8 cellular contexts compared by ENCODE assay signal in the genomic region with DNA sequence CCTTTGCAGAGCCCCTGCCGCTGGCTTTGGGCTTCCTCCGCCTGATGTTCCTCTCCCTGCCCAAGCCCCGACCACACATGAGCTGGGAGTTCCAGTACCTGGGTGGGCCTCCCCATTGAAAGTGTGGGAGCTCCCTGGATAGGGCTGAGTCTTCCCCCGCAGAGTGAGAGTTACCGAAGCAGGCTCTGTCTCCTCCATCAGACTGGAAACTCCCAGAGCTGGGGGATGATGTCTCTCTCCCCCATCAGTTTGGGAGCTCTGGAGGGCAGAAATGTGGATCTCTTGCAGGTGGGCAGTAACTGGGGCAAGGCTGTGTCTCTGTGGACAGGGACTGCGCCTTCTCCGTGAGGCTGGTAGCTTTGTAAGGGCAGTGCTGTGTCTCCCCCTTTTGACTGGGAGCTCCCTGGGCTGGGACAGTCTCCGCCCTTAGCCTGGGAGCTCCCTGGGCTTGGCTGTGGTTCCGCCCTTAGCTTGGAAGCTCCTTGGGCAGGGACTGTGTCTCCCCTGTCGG. TPM values are rescaled to one million over a fixed set of nuclear protein-coding genes. Genes with fewer than 3 reads are reported as not detected.
DNase-seq lines count a peak whose midpoint lies in the region; ATAC-seq and TF ChIP-seq lines count a peak whose summit lies in the region.

No MANE protein-coding gene starts in this region.

- peak; percentile 21 for DNase-seq in stimulated activated CD4-positive, alpha-beta T cell treated with anti-CD3 and anti-CD28 coated beads, Interleukin-15, amount 100 ng/mL, for 24 hours
- DNase-seq in stimulated activated CD4-positive, alpha-beta T cell treated with anti-CD3 and anti-CD28 coated beads, Interleukin-1b, Interleukin-23, amount 100 ng/mL, for 48 hours = no peak
- DNase-seq in WTC11 (ENCODE audit: low spot score) = peak; percentile 32
- peak; percentile 57 for DNase-seq in fibroblast of the aortic adventitia (ENCODE audit: low read depth)
- peak; percentile 63 for DNase-seq in neural progenitor cell (ENCODE audit: low spot score)
- no peak for DNase-seq in middle frontal gyrus (ENCODE audit: extremely low spot score, low spot score)
- DNase-seq in NCI-H2029 treated with DMSO at 0.1 percent for 48 hours (lab: John Stamatoyannopoulos, UW) = no peak

- no peaks in the 10 kb centered on the region for H3K36me3 ChIP-seq in neural progenitor cell

- H3K4me2 ChIP-seq in neural progenitor cell = peak overlapping the region; percentile 90

- H3K79me2 ChIP-seq in neural progenitor cell (ENCODE audit: low read depth) = peaks cover 28% of the 10 kb centered on the region

- H2AFZ ChIP-seq in neural progenitor cell (replicated peaks) = no peak overlapping the region

- H3K4me3 Mint-ChIP-seq in WTC11 (peak overlapping the region; percentile 87), neural progenitor cell (peak overlapping the region; percentile 94)

- POLR2A ChIA-PET in WTC11 (lab: Charles Lee) = interaction anchor here (0.5 to 2.4 kb wide), 9 partner anchors 9 to 175 kb away, joined by 3 to 23 read pairs (median 4); a partner anchor contains a TSS

- H3K9me3 Mint-ChIP-seq in WTC11 (no peaks in the 10 kb centered on the region), neural progenitor cell (no peaks in the 10 kb centered on the region)

- peak; percentile 11; the same call in 1 of the 2 replicates for ATAC-seq in WTC11
- no peak for ATAC-seq in GM21528 (IDR thresholded peaks at IDR 0.05; ENCODE audit: low FRiP score, unreplicated experiment)

- H3K9me3 ChIP-seq in neural progenitor cell (ENCODE audit: low read depth) = no peaks in the 10 kb centered on the region

- no peaks in the 10 kb centered on the region for H3K27me3 ChIP-seq in neural progenitor cell

- CTCF ChIA-PET in WTC11 (lab: Charles Lee) = interaction anchor here (0.7 to 2.9 kb wide), 26 partner anchors 9 to 120 kb away, joined by 3 to 39 read pairs (median 5); a partner anchor contains a TSS

- no peak for TF ChIP-seq CTCF in WTC11 (IDR thresholded peaks at IDR 0.05)
- peak; percentile 22 for TF ChIP-seq CTCF in fibroblast of the aortic adventitia (IDR thresholded peaks at IDR 0.05; ENCODE audit: insufficient read depth, low read length)
- TF ChIP-seq CTCF in neural progenitor cell (IDR thresholded peaks at IDR 0.05) = no peak

- peak overlapping the region; percentile 57 for H3K27ac Mint-ChIP-seq in WTC11
- H3K27ac Mint-ChIP-seq in neural progenitor cell = peak overlapping the region; percentile 57

- H3K36me3 Mint-ChIP-seq in WTC11 (peaks cover 19% of the 10 kb centered on the region), neural progenitor cell (peaks cover 6% of the 10 kb centered on the region)

- H3K4me1 Mint-ChIP-seq in WTC11 = peaks cover 8% of the 10 kb centered on the region
- peaks cover 7% of the 10 kb centered on the region for H3K4me1 Mint-ChIP-seq in neural progenitor cell

- H3K9ac ChIP-seq in neural progenitor cell = peak overlapping the region; percentile 69

- H3F3A ChIP-seq in neural progenitor cell (ENCODE audit: low read depth) = peaks cover 4% of the 10 kb centered on the region

- peaks cover 6% of the 10 kb centered on the region for H3K4me1 ChIP-seq in neural progenitor cell

- no peak overlapping the region for H3K27ac ChIP-seq in neural progenitor cell

- H3K27me3 Mint-ChIP-seq in WTC11 (ENCODE audit: low read depth) (no peaks in the 10 kb centered on the region; the same call in none of the 2 replicates), neural progenitor cell (ENCODE audit: insufficient read depth, low read depth) (peaks cover 8% of the 10 kb centered on the region)

- H4K20me1 ChIP-seq in neural progenitor cell (ENCODE audit: low read depth) = peaks cover 29% of the 10 kb centered on the region

- H3K4me3 ChIP-seq in fibroblast of the aortic adventitia (ENCODE audit: low read depth, low read length) = peak overlapping the region; percentile 86
- H3K4me3 ChIP-seq in neural progenitor cell = peak overlapping the region; percentile 93

TF ChIP-seq in WTC11, 78 proteins besides CTCF, POLR2A, EP300 and RAD21:
- TF ChIP-seq KAT7 (CRISPR knock-in tag; IDR thresholded peaks at IDR 0.05; ENCODE audit: borderline replicate concordance) (no peak), SOX15 (CRISPR knock-in tag; IDR thresholded peaks at IDR 0.05) (no peak), NR2C2 (CRISPR knock-in tag; IDR thresholded peaks at IDR 0.05) (no peak), NFYB (CRISPR knock-in tag; conservative IDR thresholded peaks at IDR 0.05; ENCODE audit: low read depth) (no peak)

RNA-seq across cellular contexts. Expression of a gene that starts 0.8 kb away (rescaled TPM):
- total RNA-seq in WTC11 (2021) (82.9 to 89.0 TPM (median 83.3 TPM) in 3 replicates), fibroblast of the aortic adventitia (ENCODE audit: low replicate concordance) (8.3 and 12.7 TPM in 2 replicates), neural progenitor cell (ENCODE audit: low replicate concordance) (28.6 and 69.9 TPM in 2 replicates)

RNA-seq across cellular contexts. Expression of a gene that starts 14.9 kb away (rescaled TPM):
- total RNA-seq in WTC11 (2021) (1.1 to 1.4 TPM (median 1.4 TPM) in 3 replicates), fibroblast of the aortic adventitia (ENCODE audit: low replicate concordance) (0.90 and 1.6 TPM in 2 replicates), neural progenitor cell (ENCODE audit: low replicate concordance) (1.9 TPM in 1 of 2 replicates, not detected in the other)

RNA-seq across cellular contexts. Expression of a gene that starts 47.1 kb away (rescaled TPM):
- 36.6 to 44.2 TPM (median 42.2 TPM) in 3 replicates for total RNA-seq in WTC11 (2021)
- 12.5 and 16.6 TPM in 2 replicates for total RNA-seq in fibroblast of the aortic adventitia (ENCODE audit: low replicate concordance)
- total RNA-seq in neural progenitor cell (ENCODE audit: low replicate concordance) = 8.1 and 22.0 TPM in 2 replicates

RNA-seq across cellular contexts. Expression of a gene that starts 47.2 kb away (rescaled TPM):
- total RNA-seq in WTC11 (2021) (5.0 to 7.2 TPM (median 6.4 TPM) in 3 replicates), fibroblast of the aortic adventitia (ENCODE audit: low replicate concordance) (1.5 and 1.8 TPM in 2 replicates), neural progenitor cell (ENCODE audit: low replicate concordance) (0.49 and 4.1 TPM in 2 replicates)

RNA-seq across cellular contexts. Expression of a gene that starts 53.0 kb away (rescaled TPM):
- total RNA-seq in WTC11 (2021) (20.4 to 23.2 TPM (median 21.4 TPM) in 3 replicates), fibroblast of the aortic adventitia (ENCODE audit: low replicate concordance) (3.4 and 3.6 TPM in 2 replicates), neural progenitor cell (ENCODE audit: low replicate concordance) (1.0 and 3.3 TPM in 2 replicates)

Comparison
In these comparisons a context has a peak if more than half of its experiments do, and no peak if none do; other contexts are left out.
1. DNase-seq: peak in stimulated activated CD4-positive, alpha-beta T cell treated with anti-CD3 and anti-CD28 coated beads, Interleukin-15, amount 100 ng/mL, for 24 hours (single experiment), WTC11 (single experiment), fibroblast of the aortic adventitia (single experiment) and neural progenitor cell (single experiment); none in stimulated activated CD4-positive, alpha-beta T cell treated with anti-CD3 and anti-CD28 coated beads, Interleukin-1b, Interleukin-23, amount 100 ng/mL, for 48 hours (single experiment), middle frontal gyrus (single experiment) and NCI-H2029 treated with DMSO at 0.1 percent for 48 hours (single experiment).